ENCODE assay signal across 8 cellular contexts in genomic region chr20:24992420-24993205, GRCh38. TPM values are rescaled to one million over a fixed set of nuclear protein-coding genes. Genes with fewer than 3 reads are reported as not detected.
DNase-seq lines count a peak whose midpoint lies in the region; FAIRE-seq and TF ChIP-seq lines count a peak whose summit lies in the region.

Gene APMAP (minus strand): TSS chr20:24992751. CDS start chr20:24992688, 63 bp downstream.

- H3K27me3 ChIP-seq in H1 (replicated peaks in 1 of 4; ENCODE audit: control insufficient read depth in 3 of 4, extremely low read depth in 1 of 4, insufficient read depth in 3 of 4, low read length in 3 of 4) (no peaks in the 10 kb centered on the region; a peak in 1 of 7 replicates), mesenchymal stem cell (ENCODE audit: control insufficient read depth in 1 of 2, insufficient read depth in 1 of 2, low read length in 2 of 2) (no peaks in the 10 kb centered on the region)

- no peak for TF ChIP-seq CTCF in GM20000 (IDR thresholded peaks at IDR 0.05; ENCODE audit: extremely low read depth, missing control alignments)
- TF ChIP-seq CTCF in H1 (IDR thresholded peaks at IDR 0.05; ENCODE audit: control extremely low read depth in 1 of 3, insufficient read depth in 1 of 3, low read depth in 1 of 3, low read length in 3 of 3) = no peak

- no peak within 1 kb of the TSS for H2BK20ac ChIP-seq in H1 (ENCODE audit: low read length)

- peak within 1 kb of the TSS; percentile 97 for H4K8ac ChIP-seq in H1 (ENCODE audit: extremely low read depth, insufficient read depth, low read length)
- H4K8ac ChIP-seq in mesenchymal stem cell (ENCODE audit: low read length) = peak within 1 kb of the TSS; percentile 97

- H2BK5ac ChIP-seq in H1 (ENCODE audit: low read depth, low read length) = peak within 1 kb of the TSS; percentile 76
- H2BK5ac ChIP-seq in mesenchymal stem cell (ENCODE audit: low read depth, low read length, poor library complexity, severe bottlenecking) = no peak within 1 kb of the TSS

- H4K91ac ChIP-seq in H1 (replicated peaks; ENCODE audit: insufficient read length, low read length) = peak within 1 kb of the TSS; percentile 91
- peak within 1 kb of the TSS; percentile 83 for H4K91ac ChIP-seq in mesenchymal stem cell (ENCODE audit: low read length)

- H2BK120ac ChIP-seq in H1 (replicated peaks; ENCODE audit: low read depth, low read length) (no peak within 1 kb of the TSS), mesenchymal stem cell (ENCODE audit: low read depth, low read length) (no peak within 1 kb of the TSS)

- peak within 1 kb of the TSS; percentile 63 for H3K56ac ChIP-seq in H1 (replicated peaks; ENCODE audit: insufficient read length, low read depth, low read length)

- TF ChIP-seq RAD21 in H1 (IDR thresholded peaks at IDR 0.05 in 1 of 2, conservative IDR thresholded peaks at IDR 0.05 in 1 of 2; ENCODE audit: low read depth in 2 of 2, low read length in 2 of 2) = no peak

- DNase-seq in COR-L47 (lab: John Stamatoyannopoulos, UW) (peak; percentile 93), GM20000 (ENCODE audit: low spot score) (peak; percentile 95), HS-5 (ENCODE audit: low read depth) (peak; percentile 67), NOMO-1 (lab: John Stamatoyannopoulos, UW; ENCODE audit: unreplicated experiment in 2 of 2) (peak; percentile 80 to 95), H1 (ENCODE audit: low read depth in 1 of 2, low spot score in 2 of 2) (peak; percentile 46 to 95), mesenchymal stem cell (peak; percentile 94)
- DNase-seq in activated CD8-positive, alpha-beta memory T cell treated with anti-CD3 and anti-CD28 coated beads for 48 hours (ENCODE audit: low read depth in 2 of 3, low spot score in 2 of 3) = peak; percentile 89 to 93 (median 90)
- peak; percentile 95 for DNase-seq in stimulated activated CD8-positive, alpha-beta memory T cell treated with anti-CD3 and anti-CD28 coated beads, Interleukin-12 subunit alpha, Interleukin-12 subunit beta, amount 100 ng/mL, for 4 hours (ENCODE audit: low read depth)

- H4K5ac ChIP-seq in H1 (ENCODE audit: insufficient read length, low read depth, low read length) = peak within 1 kb of the TSS; percentile 80

- H3K4me1 ChIP-seq in H1 (replicated peaks in 1 of 4; ENCODE audit: control insufficient read depth in 3 of 4, insufficient read depth in 4 of 4, low read length in 3 of 4) = peaks cover 0 to 7% (median 0%) of the 10 kb centered on the region in 4 experiments; a peak in 1 of 7 replicates
- peaks cover 14% of the 10 kb centered on the region for H3K4me1 ChIP-seq in mesenchymal stem cell (ENCODE audit: control insufficient read depth, insufficient read depth, low read depth, low read length)

- H3K14ac ChIP-seq in H1 (ENCODE audit: insufficient read length) (no peak within 1 kb of the TSS), mesenchymal stem cell (ENCODE audit: low read length in 2 of 2) (peak within 1 kb of the TSS in 1 of 2 experiments; percentile 90)

- H3K23ac ChIP-seq in H1 (ENCODE audit: insufficient read length) (no peak within 1 kb of the TSS), mesenchymal stem cell (ENCODE audit: low read length in 2 of 2) (peak within 1 kb of the TSS in 1 of 2 experiments; percentile 95)

- peaks cover 3% of the 10 kb centered on the region for H3K23me2 ChIP-seq in H1 (ENCODE audit: low read depth, low read length)

- 1% methylated on average over 72 of the region's 74 CpGs; no CpG with 5 or more reads in 1 of the 2 experiments for WGBS in H1 (ENCODE audit: extremely low coverage in 1 of 2, insufficient coverage in 1 of 2, insufficient read length in 1 of 2, insufficient replicate concordance in 2 of 2, low coverage in 1 of 2, low lambda C conversion rate in 2 of 2, missing lambda C conversion rate in 1 of 2), 2 experiments
- under 1% methylated on average over 74 of the region's 74 CpGs for WGBS in mesenchymal stem cell

- H2AK5ac ChIP-seq in H1 (ENCODE audit: low read depth, low read length) = no peak within 1 kb of the TSS
- H2AK5ac ChIP-seq in mesenchymal stem cell (ENCODE audit: low read length, severe bottlenecking) = peak within 1 kb of the TSS; percentile 13

- POLR2A ChIA-PET in H1 (lab: Charles Lee; ENCODE audit: partially characterized antibody) = interaction anchor here (0.6 to 1.9 kb wide), 2 partner anchors 61 to 72 kb away, joined by 3 to 8 read pairs; no protein-coding TSS in a partner anchor

- H2BK15ac ChIP-seq in H1 (ENCODE audit: low read length) = peak within 1 kb of the TSS; percentile 36; the same call in 1 of the 2 replicates
- peak within 1 kb of the TSS; percentile 44 for H2BK15ac ChIP-seq in mesenchymal stem cell (ENCODE audit: low read depth, poor library complexity, severe bottlenecking)

- H3K18ac ChIP-seq in H1 (ENCODE audit: extremely low read depth, low read length) (peak within 1 kb of the TSS; percentile 80; the same call in 1 of the 2 replicates), mesenchymal stem cell (ENCODE audit: low read depth in 1 of 2, low read length in 2 of 2) (peak within 1 kb of the TSS; percentile 75 to 96)

- no peak for FAIRE-seq in H1 (lab: Jason Lieb, UNC)

- peaks cover 0 to 6% of the 10 kb centered on the region in 2 experiments for H4K20me1 ChIP-seq in H1 (replicated peaks in 1 of 2; ENCODE audit: control insufficient read depth in 1 of 2, insufficient read depth in 2 of 2, low read length in 2 of 2)

- peak within 1 kb of the TSS; percentile 75 to 86 (median 84) for H3K4me3 ChIP-seq in H1 (ENCODE audit: extremely low read depth in 1 of 4, insufficient read depth in 2 of 4, low read depth in 3 of 4, low read length in 4 of 4)
- peak within 1 kb of the TSS; percentile 92 to 98 for H3K4me3 ChIP-seq in mesenchymal stem cell (ENCODE audit: insufficient read depth in 1 of 2, low read depth in 1 of 2, low read length in 2 of 2)

- peak; percentile 48 to 79; a peak in 2 of 3 replicates for TF ChIP-seq POLR2A in H1 (IDR thresholded peaks at IDR 0.05; ENCODE audit: control extremely low read depth in 1 of 2, low read depth in 2 of 2, low read length in 2 of 2)

- H3K36me3 ChIP-seq in H1 (ENCODE audit: control insufficient read depth in 2 of 4, insufficient read depth in 4 of 4, low read length in 3 of 4) (no peaks in the 10 kb centered on the region), mesenchymal stem cell (ENCODE audit: control insufficient read depth in 1 of 2, insufficient read depth in 2 of 2, low read depth in 1 of 2, low read length in 2 of 2) (peaks cover 0 to 3% of the 10 kb centered on the region in 2 experiments)

- CTCF ChIA-PET in H1 (lab: Charles Lee; ENCODE audit: partially characterized antibody) = interaction anchor here (1.0 to 4.0 kb wide), 5 partner anchors 9 to 187 kb away, joined by 3 to 121 read pairs (median 23); partner anchors contain the start of gene ACSS1

- H3K27ac ChIP-seq in H1 (ENCODE audit: low read depth, low read length) = no peak within 1 kb of the TSS
- peak within 1 kb of the TSS; percentile 67 for H3K27ac ChIP-seq in mesenchymal stem cell (ENCODE audit: low read length, poor library complexity, severe bottlenecking)

- H3K79me1 ChIP-seq in H1 (ENCODE audit: low read depth, low read length) = peaks cover 6% of the 10 kb centered on the region; the same call in 1 of the 2 replicates
- peaks cover 26% of the 10 kb centered on the region for H3K79me1 ChIP-seq in mesenchymal stem cell (replicated peaks; ENCODE audit: low read length, poor library complexity, severe bottlenecking)

- H3K79me2 ChIP-seq in H1 (ENCODE audit: control insufficient read depth in 1 of 2, insufficient read depth in 2 of 2, low read length in 2 of 2) = peaks cover 3 to 40% of the 10 kb centered on the region in 2 experiments

- H3K4ac ChIP-seq in H1 (replicated peaks; ENCODE audit: insufficient read length, low read depth, low read length) (no peak within 1 kb of the TSS), mesenchymal stem cell (ENCODE audit: low read depth in 1 of 2, low read length in 2 of 2) (peak within 1 kb of the TSS; percentile 61 to 65)

- peak within 1 kb of the TSS; percentile 72 to 82 for H3K4me2 ChIP-seq in H1 (ENCODE audit: insufficient read depth in 1 of 2, low read depth in 2 of 2, low read length in 2 of 2)
- H3K4me2 ChIP-seq in mesenchymal stem cell (ENCODE audit: low read length, poor library complexity, severe bottlenecking) = peak within 1 kb of the TSS; percentile 95

- TF ChIP-seq EP300 in H1 (IDR thresholded peaks at IDR 0.05; ENCODE audit: borderline replicate concordance in 1 of 2, low read depth in 2 of 2, low read length in 2 of 2) = no peak

- H3K9ac ChIP-seq in H1 (replicated peaks in 1 of 4; ENCODE audit: extremely low read depth in 1 of 4, low read depth in 3 of 4, low read length in 3 of 4) (peak within 1 kb of the TSS; percentile 70 to 81 (median 74)), mesenchymal stem cell (ENCODE audit: low read length) (peak within 1 kb of the TSS; percentile 93)

- H3K9me3 ChIP-seq in H1 (ENCODE audit: insufficient read depth in 2 of 2, low read depth in 1 of 2, low read length in 1 of 2) (no peaks in the 10 kb centered on the region), mesenchymal stem cell (ENCODE audit: control insufficient read depth, low read length) (no peaks in the 10 kb centered on the region)

- H2AFZ ChIP-seq in H1 (ENCODE audit: low read length) = peak within 1 kb of the TSS; percentile 85
- peak within 1 kb of the TSS; percentile 96 for H2AFZ ChIP-seq in mesenchymal stem cell (ENCODE audit: low read depth, low read length)

- peak within 1 kb of the TSS; percentile 72; the same call in 1 of the 2 replicates for H2BK12ac ChIP-seq in H1 (ENCODE audit: low read depth, low read length)
- peak within 1 kb of the TSS; percentile 23 to 54 for H2BK12ac ChIP-seq in mesenchymal stem cell (ENCODE audit: low read length in 2 of 2)

TF ChIP-seq in H1, 55 proteins besides CTCF, POLR2A, EP300 and RAD21 (continues in another document):
- no peak for TF ChIP-seq POU5F1 (IDR thresholded peaks at IDR 0.05; ENCODE audit: low read depth, low read length)
- no peak for TF ChIP-seq KDM1A (IDR thresholded peaks at IDR 0.05; ENCODE audit: borderline replicate concordance, low read length)
- TF ChIP-seq SIRT6 (IDR thresholded peaks at IDR 0.05; ENCODE audit: low read length) = no peak
- TF ChIP-seq NANOG (IDR thresholded peaks at IDR 0.05; ENCODE audit: insufficient read depth, low read depth, low read length, poor library complexity, severe bottlenecking) = no peak
- TF ChIP-seq TBP (IDR thresholded peaks at IDR 0.05; ENCODE audit: low read depth, low read length) = peak; percentile 80
- TF ChIP-seq TEAD4 (IDR thresholded peaks at IDR 0.05; ENCODE audit: low read depth, low read length) = 0 out of 2 replicates have a peak, but pooled peaks have one; percentile 3

RNA-seq across cellular contexts. Expression of gene APMAP, which starts in this region (rescaled TPM):
- 63.6 and 66.0 TPM in 2 replicates for total RNA-seq in H1 (2021; fragmentation: NEBNext Ultra II Directional; extraction: Animal tissue kit (Norgen Biotek cat#: 25700))
- polyA plus RNA-seq in H1 (2011; rRNA removed) = 31.3 and 38.1 TPM in 2 replicates
- 49.3 TPM for polyA plus RNA-seq in H1 (2011; cell fraction: cytosol; rRNA removed)
- 35.2 TPM for polyA plus RNA-seq in H1 (2011; cell fraction: nucleus; rRNA removed)
- 60.6 to 69.3 TPM (median 62.7 TPM) in 4 replicates for polyA plus RNA-seq in H1 (2012, experiment 1 of 2)
- polyA plus RNA-seq in H1 (2012, experiment 2 of 2) = 47.6 TPM
- 72.9 TPM for polyA plus RNA-seq in H1 (2013, experiment 1 of 2)
- 82.4 TPM for polyA plus RNA-seq in H1 (2013, experiment 2 of 2)
- 25.0 and 25.8 TPM in 2 replicates for polyA minus RNA-seq in H1 (2011; rRNA and poly(A)+ RNA removed)
- polyA minus RNA-seq in H1 (2011; cell fraction: cytosol; rRNA and poly(A)+ RNA removed) = 15.6 TPM
- polyA minus RNA-seq in H1 (2011; cell fraction: nucleus; rRNA and poly(A)+ RNA removed) = 17.7 TPM
- polyA plus RNA-seq in mesenchymal stem cell (2013, experiment 1 of 2) = 103 TPM
- polyA plus RNA-seq in mesenchymal stem cell (2013, experiment 2 of 2) = 103 TPM
